Comparison of ENCODE assay signal across 10 cellular contexts in genomic region chr16:68642436-68643064, GRCh38. TPM values are rescaled to one million over a fixed set of nuclear protein-coding genes. Genes with fewer than 3 reads are reported as not detected.
DNase-seq lines count a peak whose midpoint lies in the region; ATAC-seq, FAIRE-seq and TF ChIP-seq lines count a peak whose summit lies in the region.
"Had no signal": no experiment of that assay in that cellular context is flagged by ENCODE, and none has a peak within 500 bp of the region (broad histone marks: within the 10 kb centered on the region; RNA-seq: fewer than 3 reads in every experiment).

No MANE protein-coding gene starts in this region.

- no peak overlapping the region for H3K18ac ChIP-seq in mesenchymal stem cell (ENCODE audit: low read depth in 1 of 2, low read length in 2 of 2)

- no peak overlapping the region for H2BK120ac ChIP-seq in mesenchymal stem cell (ENCODE audit: low read depth, low read length)

- H3K79me1 ChIP-seq in mesenchymal stem cell (replicated peaks; ENCODE audit: low read length, poor library complexity, severe bottlenecking), result no peaks in the 10 kb centered on the region

- no peaks in the 10 kb centered on the region for H3K36me3 ChIP-seq in H7 (replicated peaks; ENCODE audit: control insufficient read depth, insufficient read depth, low read length)
- H3K36me3 ChIP-seq in bronchial epithelial cell (ENCODE audit: control insufficient read depth, insufficient read depth, low read length), result peaks cover 2% of the 10 kb centered on the region
- no peaks in the 10 kb centered on the region for H3K36me3 ChIP-seq in mesenchymal stem cell (ENCODE audit: control insufficient read depth in 1 of 2, insufficient read depth in 2 of 2, low read depth in 1 of 2, low read length in 2 of 2)

- H3K4me1 Mint-ChIP-seq in stimulated activated effector memory CD8-positive, alpha-beta T cell treated with anti-CD3 and anti-CD28 coated beads, Interleukin-12 subunit alpha, Interleukin-12 subunit beta, amount 100 ng/mL, for 72 hours, result peaks cover 14% of the 10 kb centered on the region

- no peak overlapping the region for H2BK15ac ChIP-seq in mesenchymal stem cell (ENCODE audit: low read depth, poor library complexity, severe bottlenecking)

- H3K36me3 Mint-ChIP-seq in stimulated activated effector memory CD8-positive, alpha-beta T cell treated with anti-CD3 and anti-CD28 coated beads, Interleukin-12 subunit alpha, Interleukin-12 subunit beta, amount 100 ng/mL, for 72 hours, result no peaks in the 10 kb centered on the region

- H3K14ac ChIP-seq in mesenchymal stem cell (ENCODE audit: low read length in 2 of 2), result peak overlapping the region in 1 of 2 experiments; percentile 31

- H4K8ac ChIP-seq in mesenchymal stem cell (ENCODE audit: low read length), result no peak overlapping the region

- no peak for ATAC-seq in stimulated activated effector memory CD8-positive, alpha-beta T cell treated with anti-CD3 and anti-CD28 coated beads, Interleukin-12 subunit alpha, Interleukin-12 subunit beta, amount 100 ng/mL, for 72 hours
- no peak for ATAC-seq in HG03039 (IDR thresholded peaks at IDR 0.05; ENCODE audit: unreplicated experiment)
- ATAC-seq in GM19397 (IDR thresholded peaks at IDR 0.05; ENCODE audit: unreplicated experiment), result no peak

- DNase-seq in AG09309 (ENCODE audit: low read depth) (no peak), H7 (peak; percentile 89), bronchial epithelial cell (ENCODE audit: low read depth) (peak; percentile 78), mesenchymal stem cell (peak; percentile 37)
- DNase-seq in stimulated activated effector memory CD8-positive, alpha-beta T cell treated with anti-CD3 and anti-CD28 coated beads, Interleukin-12 subunit alpha, Interleukin-12 subunit beta, amount 100 ng/mL, for 72 hours (ENCODE audit: low spot score in 2 of 2), result no peak
- DNase-seq in stimulated activated CD4-positive, alpha-beta T cell treated with anti-CD3 and anti-CD28 coated beads, Interleukin-12 subunit alpha, Interleukin-12 subunit beta, amount 100 ng/mL, for 4 hours, result no peak
- DNase-seq: stimulated activated CD4-positive, alpha-beta T cell treated with anti-CD3 and anti-CD28 coated beads, Interleukin-1b, Interleukin-23, amount 100 ng/mL, for 48 hours had no signal

- no peak for TF ChIP-seq CTCF in AG09309 (IDR thresholded peaks at IDR 0.05; ENCODE audit: control insufficient read depth, insufficient read depth, low read depth, low read length, missing control alignments)
- no peak for TF ChIP-seq CTCF in bronchial epithelial cell (IDR thresholded peaks at IDR 0.05; ENCODE audit: insufficient read depth, low read length, severe bottlenecking)

- H2AK5ac ChIP-seq in mesenchymal stem cell (ENCODE audit: low read length, severe bottlenecking), result no peak overlapping the region

- no peak overlapping the region for H3K27ac ChIP-seq in mesenchymal stem cell (ENCODE audit: low read length, poor library complexity, severe bottlenecking)

- H2BK12ac ChIP-seq in mesenchymal stem cell (ENCODE audit: low read length in 2 of 2), result no peak overlapping the region

- no peak overlapping the region for H2BK5ac ChIP-seq in mesenchymal stem cell (ENCODE audit: low read depth, low read length, poor library complexity, severe bottlenecking)

- no peaks in the 10 kb centered on the region for H3K9me3 Mint-ChIP-seq in stimulated activated effector memory CD8-positive, alpha-beta T cell treated with anti-CD3 and anti-CD28 coated beads, Interleukin-12 subunit alpha, Interleukin-12 subunit beta, amount 100 ng/mL, for 72 hours

- H3K27ac Mint-ChIP-seq in stimulated activated effector memory CD8-positive, alpha-beta T cell treated with anti-CD3 and anti-CD28 coated beads, Interleukin-12 subunit alpha, Interleukin-12 subunit beta, amount 100 ng/mL, for 72 hours, result no peak overlapping the region

- H3K4me3 ChIP-seq in AG09309 (ENCODE audit: control insufficient read depth, low read depth, low read length) (peak overlapping the region; percentile 19), H7 (ENCODE audit: insufficient read depth, low read depth, low read length) (peak overlapping the region; percentile 41), bronchial epithelial cell (ENCODE audit: low read depth, low read length) (peak overlapping the region; percentile 20), mesenchymal stem cell (ENCODE audit: insufficient read depth in 1 of 2, low read depth in 1 of 2, low read length in 2 of 2) (peak overlapping the region; percentile 33 to 53)

- H3K4me3 Mint-ChIP-seq in stimulated activated effector memory CD8-positive, alpha-beta T cell treated with anti-CD3 and anti-CD28 coated beads, Interleukin-12 subunit alpha, Interleukin-12 subunit beta, amount 100 ng/mL, for 72 hours, result no peak overlapping the region

- no peak overlapping the region for H3K9ac ChIP-seq in mesenchymal stem cell (ENCODE audit: low read length)

- FAIRE-seq in bronchial epithelial cell (lab: Jason Lieb, UNC), result no peak

- WGBS in mesenchymal stem cell, result under 1% methylated on average over 49 of the region's 50 CpGs

- no peak overlapping the region for H4K91ac ChIP-seq in mesenchymal stem cell (ENCODE audit: low read length)

- H3K23ac ChIP-seq in mesenchymal stem cell (ENCODE audit: low read length in 2 of 2), result no peak overlapping the region

- peaks cover 30% of the 10 kb centered on the region for H3K4me1 ChIP-seq in mesenchymal stem cell (ENCODE audit: control insufficient read depth, insufficient read depth, low read depth, low read length)

- peak overlapping the region; percentile 75 for H3K4me2 ChIP-seq in mesenchymal stem cell (ENCODE audit: low read length, poor library complexity, severe bottlenecking)

- no peaks in the 10 kb centered on the region for H3K9me3 ChIP-seq in mesenchymal stem cell (ENCODE audit: control insufficient read depth, low read length)

- H3K27me3 ChIP-seq in H7 (ENCODE audit: control insufficient read depth, insufficient read depth, low read length) (peaks cover 2% of the 10 kb centered on the region; the same call in 1 of the 2 replicates), bronchial epithelial cell (ENCODE audit: control insufficient read depth, insufficient read depth, low read length) (no peaks in the 10 kb centered on the region), mesenchymal stem cell (ENCODE audit: control insufficient read depth in 1 of 2, insufficient read depth in 1 of 2, low read length in 2 of 2) (peaks cover 48 to 62% of the 10 kb centered on the region in 2 experiments)

- H2AFZ ChIP-seq in mesenchymal stem cell (ENCODE audit: low read depth, low read length), result peak overlapping the region; percentile 62

- peak overlapping the region in 1 of 2 experiments; percentile 47 for H3K4ac ChIP-seq in mesenchymal stem cell (ENCODE audit: low read depth in 1 of 2, low read length in 2 of 2)

RNA-seq across cellular contexts. Expression of gene CDH3, which starts 2.6 kb away (rescaled TPM):
- total RNA-seq in H7 (2014; rRNA removed; shearing (Covaris generic)), result 90.2 and 115 TPM in 2 replicates
- 564 and 607 TPM in 2 replicates for total RNA-seq in bronchial epithelial cell
- polyA plus RNA-seq in mesenchymal stem cell (2013, experiment 1 of 2), result 0.29 TPM
- 0.36 TPM for polyA plus RNA-seq in mesenchymal stem cell (2013, experiment 2 of 2)
- total RNA-seq: LHCN-M2 had no signal

Comparison
In these comparisons a context has a peak if more than half of its experiments do, and no peak if none do; other contexts are left out.
1. DNase-seq: peak in H7 (single experiment), bronchial epithelial cell (single experiment) and mesenchymal stem cell (single experiment); none in AG09309 (single experiment), stimulated activated effector memory CD8-positive, alpha-beta T cell treated with anti-CD3 and anti-CD28 coated beads, Interleukin-12 subunit alpha, Interleukin-12 subunit beta, amount 100 ng/mL, for 72 hours (0 of 2) and stimulated activated CD4-positive, alpha-beta T cell treated with anti-CD3 and anti-CD28 coated beads, Interleukin-12 subunit alpha, Interleukin-12 subunit beta, amount 100 ng/mL, for 4 hours (single experiment).
2. Peak in every context shown above with its lines, with median percentiles within 50 percentile points of each other: H3K4me3 ChIP-seq.